ENCODE assay signal across 16 cellular contexts in genomic region chr11:106306942-106307341, GRCh38.
A peak's percentile ranks its signal among the peaks of the same experiment; 100 is the strongest.
DNase-seq lines count a peak whose midpoint lies in the region; ATAC-seq, FAIRE-seq and TF ChIP-seq lines count a peak whose summit lies in the region.
"Had no signal": no experiment of that assay in that cellular context is flagged by ENCODE, and none has a peak within 500 bp of the region (broad histone marks: within the 10 kb centered on the region; RNA-seq: fewer than 3 reads in every experiment).

No MANE protein-coding gene starts in this region.

- H3K9ac ChIP-seq in kidney (ENCODE audit: low read length in 2 of 2) (no peak overlapping the region), Karpas-422 (ENCODE audit: low read length) (no peak overlapping the region)
- H3K9ac ChIP-seq: BLaER1 treated with 17β-estradiol and CSF1 and Interleukin-3, amounts not matched to agents 10 nM and 100 nM had no signal

- in situ Hi-C loops in astrocyte of the cerebellum (cut with HindIII; ENCODE audit: low sequenced_read_pairs): no loop called here
- in situ Hi-C loops in gastrocnemius medialis (cut with MboI; ENCODE audit: low sequenced_read_pairs in 4 of 4): no loop called here

- H4K20me1 ChIP-seq in Karpas-422 (ENCODE audit: insufficient read depth, low read depth, low read length): no peaks in the 10 kb centered on the region
- H4K20me1 ChIP-seq: BLaER1 treated with 17β-estradiol and CSF1 and Interleukin-3, amounts not matched to agents 10 nM and 100 nM had no signal

- DNase-seq in AG10803 (ENCODE audit: low read depth): no peak
- DNase-seq in HS-27A (ENCODE audit: low read depth): peak; percentile 5
- no peak for DNase-seq in astrocyte of the cerebellum (ENCODE audit: low read depth)
- no peak for DNase-seq in kidney
- DNase-seq in gastrocnemius medialis: no peak
- no peak for DNase-seq in activated CD8-positive, alpha-beta memory T cell treated with anti-CD3 and anti-CD28 coated beads, Interleukin-2, amount 50 U/mL, for 48 hours
- DNase-seq in Karpas-422: no peak
- no peak for DNase-seq in uterus
- DNase-seq: activated CD8-positive, alpha-beta T cell treated with anti-CD3 and anti-CD28 coated beads for 36 hours; effector CD4-positive, alpha-beta T cell; H9; islet precursor cell; pancreas had no signal

- H3K4me1 ChIP-seq in kidney (ENCODE audit: control insufficient read depth in 1 of 2, insufficient read depth in 1 of 2, low read depth in 1 of 2, low read length in 2 of 2) (no peaks in the 10 kb centered on the region), gastrocnemius medialis (no peaks in the 10 kb centered on the region), Karpas-422 (ENCODE audit: low read length) (no peaks in the 10 kb centered on the region), uterus (no peaks in the 10 kb centered on the region)
- H3K4me1 ChIP-seq: pancreas had no signal

- H3K9me2 ChIP-seq in Karpas-422 (replicated peaks; ENCODE audit: insufficient read depth, low read length): no peaks in the 10 kb centered on the region

- H3K27ac ChIP-seq in kidney (ENCODE audit: low read depth in 2 of 2, low read length in 2 of 2): no peak overlapping the region
- no peak overlapping the region for H3K27ac ChIP-seq in gastrocnemius medialis
- H3K27ac ChIP-seq in Karpas-422 (ENCODE audit: low read length): no peak overlapping the region
- no peak overlapping the region for H3K27ac ChIP-seq in uterus
- H3K27ac ChIP-seq: BLaER1 treated with 17β-estradiol and CSF1 and Interleukin-3, amounts not matched to agents 10 nM and 100 nM; pancreas; SK-N-MC had no signal

- no peaks in the 10 kb centered on the region for H3K79me2 ChIP-seq in Karpas-422 (ENCODE audit: low read length)

- H3K4me3 ChIP-seq in AG10803 (ENCODE audit: low read length) (no peak overlapping the region), astrocyte of the cerebellum (ENCODE audit: low read depth, low read length) (no peak overlapping the region), kidney (ENCODE audit: low read length in 2 of 2) (no peak overlapping the region), gastrocnemius medialis (no peak overlapping the region), Karpas-422 (ENCODE audit: low read length) (no peak overlapping the region), uterus (no peak overlapping the region)
- H3K4me3 ChIP-seq: BLaER1 treated with 17β-estradiol and CSF1 and Interleukin-3, amounts not matched to agents 10 nM and 100 nM; pancreas; SK-N-MC had no signal

- no peak for FAIRE-seq in kidney (lab: Jason Lieb, UNC)
- FAIRE-seq: astrocyte, pancreas had no signal

- no peaks in the 10 kb centered on the region for H3K27me3 ChIP-seq in gastrocnemius medialis
- H3K27me3 ChIP-seq in Karpas-422 (ENCODE audit: low read length): no peaks in the 10 kb centered on the region
- no peaks in the 10 kb centered on the region for H3K27me3 ChIP-seq in uterus
- H3K27me3 ChIP-seq: BLaER1 treated with 17β-estradiol and CSF1 and Interleukin-3, amounts not matched to agents 10 nM and 100 nM; pancreas had no signal

- intact Hi-C loops in kidney (cut with DNase I): no loop called here
- intact Hi-C loops in gastrocnemius medialis (cut with DNase I; ENCODE audit: low total_unique reads): no loop called here
- intact Hi-C loops in uterus (cut with DNase I; ENCODE audit: low total_unique reads): no loop called here

- no peak for ATAC-seq in gastrocnemius medialis
- ATAC-seq: activated CD8-positive, alpha-beta T cell treated with anti-CD3 and anti-CD28 coated beads for 36 hours had no signal

- peak; percentile 22; the same call in 1 of the 2 replicates for TF ChIP-seq CTCF in AG10803 (conservative IDR thresholded peaks at IDR 0.05; ENCODE audit: low read length)
- peak; percentile 11 for TF ChIP-seq CTCF in astrocyte of the cerebellum (IDR thresholded peaks at IDR 0.05; ENCODE audit: low read depth, low read length, missing control alignments)
- TF ChIP-seq CTCF in kidney (IDR thresholded peaks at IDR 0.05; ENCODE audit: borderline replicate concordance, extremely low read depth, insufficient read depth): peak; percentile 13
- no peak for TF ChIP-seq CTCF in gastrocnemius medialis (IDR thresholded peaks at IDR 0.05 in 4 of 5, conservative IDR thresholded peaks at IDR 0.05 in 1 of 5)
- TF ChIP-seq CTCF in uterus (IDR thresholded peaks at IDR 0.05): no peak

- TF ChIP-seq POLR2A in gastrocnemius medialis (IDR thresholded peaks at IDR 0.05) (no peak), uterus (IDR thresholded peaks at IDR 0.05) (no peak)

- H3K9me3 ChIP-seq in kidney (ENCODE audit: control insufficient read depth in 1 of 2, low read length in 2 of 2): peaks cover 0 to 12% of the 10 kb centered on the region in 2 donors
- H3K9me3 ChIP-seq in gastrocnemius medialis: no peaks in the 10 kb centered on the region
- peaks cover 8% of the 10 kb centered on the region for H3K9me3 ChIP-seq in Karpas-422 (ENCODE audit: low read length)
- H3K9me3 ChIP-seq in uterus: no peaks in the 10 kb centered on the region
- H3K9me3 ChIP-seq: pancreas had no signal

- no peak overlapping the region for H3K4me2 ChIP-seq in Karpas-422 (ENCODE audit: low read depth, low read length, poor library complexity, severe bottlenecking)
- H3K4me2 ChIP-seq: BLaER1 treated with 17β-estradiol and CSF1 and Interleukin-3, amounts not matched to agents 10 nM and 100 nM had no signal

- no peak overlapping the region for H2AFZ ChIP-seq in Karpas-422 (ENCODE audit: low read length)

- no peaks in the 10 kb centered on the region for H3K36me3 ChIP-seq in kidney (ENCODE audit: control insufficient read depth in 1 of 2, insufficient read depth in 2 of 2, low read length in 2 of 2)
- H3K36me3 ChIP-seq in gastrocnemius medialis: no peaks in the 10 kb centered on the region
- H3K36me3 ChIP-seq in Karpas-422 (ENCODE audit: insufficient read depth, low read length): no peaks in the 10 kb centered on the region
- no peaks in the 10 kb centered on the region for H3K36me3 ChIP-seq in uterus
- H3K36me3 ChIP-seq: BLaER1 treated with 17β-estradiol and CSF1 and Interleukin-3, amounts not matched to agents 10 nM and 100 nM; pancreas had no signal

Comparison
In these comparisons a context has a peak if more than half of its experiments do, and no peak if none do; other contexts are left out.
1. CTCF ChIP-seq: peak in AG10803 (single experiment), astrocyte of the cerebellum (single experiment) and kidney (single experiment); none in gastrocnemius medialis (0 of 5) and uterus (0 of 4).